Comparison of ENCODE assay signal across 2 cellular contexts in genomic region chr1:229258851-229259110, GRCh38.
TF ChIP-seq lines count a peak whose summit lies in the region.

No MANE protein-coding gene starts in this region.

TF ChIP-seq in SK-N-SH treated with all-trans-retinoic acid at 6 μM for 48 hours, 23 proteins besides CTCF, POLR2A, EP300 and RAD21:
- no peak for TF ChIP-seq ISL1 (CRISPR knock-in tag; IDR thresholded peaks at IDR 0.05)
- TF ChIP-seq RARB (CRISPR knock-in tag; IDR thresholded peaks at IDR 0.05), result no peak
- TF ChIP-seq PATZ1 (CRISPR knock-in tag; IDR thresholded peaks at IDR 0.05; ENCODE audit: borderline replicate concordance), result no peak
- TF ChIP-seq CSDC2 (CRISPR knock-in tag; IDR thresholded peaks at IDR 0.05), result no peak
- no peak for TF ChIP-seq ZFP3 (CRISPR knock-in tag; IDR thresholded peaks at IDR 0.05)
- TF ChIP-seq CREB5 (CRISPR knock-in tag; IDR thresholded peaks at IDR 0.05; ENCODE audit: low read depth), result no peak
- TF ChIP-seq ZNF565 (CRISPR knock-in tag; conservative IDR thresholded peaks at IDR 0.05; ENCODE audit: low read depth), result no peak

TF ChIP-seq in SK-N-SH, 30 proteins besides CTCF, POLR2A, EP300 and RAD21:
- no peak for TF ChIP-seq TCF12 (IDR thresholded peaks at IDR 0.05)
- no peak for TF ChIP-seq IRF3 (IDR thresholded peaks at IDR 0.05; ENCODE audit: low read depth, low read length)
- no peak for TF ChIP-seq MXI1 (IDR thresholded peaks at IDR 0.05; ENCODE audit: low read depth, low read length)
- no peak for TF ChIP-seq ZBTB33 (IDR thresholded peaks at IDR 0.05; ENCODE audit: borderline replicate concordance, low read depth)
- no peak for TF ChIP-seq SMC3 (IDR thresholded peaks at IDR 0.05; ENCODE audit: low read depth, low read length)
- TF ChIP-seq TAF1 (IDR thresholded peaks at IDR 0.05; ENCODE audit: borderline replicate concordance, low read depth, low read length), result no peak
- no peak for TF ChIP-seq POLR2AphosphoS5 (IDR thresholded peaks at IDR 0.05; ENCODE audit: low read depth, low read length)
